In genomic region chr7:107246836-107247235, GRCh38 we compare ENCODE assay signal across 5 cellular contexts.
DNase-seq lines count a peak whose midpoint lies in the region; ATAC-seq, FAIRE-seq and TF ChIP-seq lines count a peak whose summit lies in the region.
"Not testable (repeated sequence)": the region's sequence is repeated elsewhere in the genome, so short reads cannot be mapped to it uniquely, and the experiment has no call there.

No MANE protein-coding gene starts in this region.

- not testable (repeated sequence) for H3K4me1 ChIP-seq in HEK293 (ENCODE audit: control insufficient read depth, insufficient read depth, low read length); K562 (replicated peaks in 1 of 2; ENCODE audit: control insufficient read depth in 2 of 2, insufficient read depth in 2 of 2, low read length in 2 of 2)

- not testable (repeated sequence) for H2AFZ ChIP-seq in K562 (ENCODE audit: low read depth, low read length)

- CTCF ChIA-PET in HEK293 (lab: Yijun Ruan, JAX); K562 (lab: Yijun Ruan, JAX; ENCODE audit: low intra/inter-chr PET ratio): not testable (repeated sequence)

- H3K27ac ChIP-seq in HEK293 (ENCODE audit: extremely low read depth, low read depth, low read length); K562 (ENCODE audit: extremely low read depth, low read depth, low read length): not testable (repeated sequence)

- H3K27ac Mint-ChIP-seq in activated naive CD8-positive, alpha-beta T cell, result peak overlapping the region; percentile 51
- peak overlapping the region; percentile 49 for H3K27ac Mint-ChIP-seq in nephron progenitor cell

- not testable (repeated sequence) for H3K9me3 ChIP-seq in HEK293 (ENCODE audit: control insufficient read depth, insufficient read depth, low read depth, low read length); K562 (replicated peaks; ENCODE audit: control insufficient read depth, insufficient read depth, low read depth, low read length)

- TF ChIP-seq RAD21 in K562 (CRISPR knock-in tag; conservative IDR thresholded peaks at IDR 0.05 in 1 of 2, IDR thresholded peaks at IDR 0.05 in 1 of 2), result not testable (repeated sequence)

- intact Hi-C loops in K562 (cut with micrococcal nuclease), result not testable (repeated sequence)

- BruUV-seq in K562 (replicated peaks; lab: Mats Ljungman, UMichigan), result not testable (repeated sequence)

- not testable (repeated sequence) for H3K9me1 ChIP-seq in K562 (ENCODE audit: control insufficient read depth, insufficient read depth, low read length)

- WGBS in K562 (ENCODE audit: insufficient coverage, low coverage, missing lambda C conversion rate), result 74% methylated on average over 3 of the region's 3 CpGs

- H3K4me3 ChIP-seq in HEK293 (ENCODE audit: low read depth, low read length); K562: not testable (repeated sequence)

- not testable (repeated sequence) for H3K9me3 Mint-ChIP-seq in activated naive CD8-positive, alpha-beta T cell (ENCODE audit: low read depth)
- H3K9me3 Mint-ChIP-seq in nephron progenitor cell, result peaks cover 45% of the 10 kb centered on the region

- in situ Hi-C loops in K562 (cut with MboI), result not testable (repeated sequence)

- not testable (repeated sequence) for FAIRE-seq in K562 (lab: Jason Lieb, UNC)

- H3K36me3 Mint-ChIP-seq in activated naive CD8-positive, alpha-beta T cell, result peaks cover 51% of the 10 kb centered on the region
- H3K36me3 Mint-ChIP-seq in nephron progenitor cell (ENCODE audit: low read depth), result peaks cover 67% of the 10 kb centered on the region

- TF ChIP-seq CTCF in HEK293 (tag by site-specific recombination; IDR thresholded peaks at IDR 0.05); K562 (IDR thresholded peaks at IDR 0.05 in 2 of 3, conservative IDR thresholded peaks at IDR 0.05 in 1 of 3; ENCODE audit: insufficient read depth in 2 of 3, low read depth in 1 of 3, low read length in 3 of 3); nephron progenitor cell (IDR thresholded peaks at IDR 0.05): not testable (repeated sequence)

- not testable (repeated sequence) for H3K36me3 ChIP-seq in HEK293 (ENCODE audit: control insufficient read depth in 2 of 2, insufficient read depth in 1 of 2, low read length in 2 of 2); K562 (ENCODE audit: control insufficient read depth, insufficient read depth, low read length)

- not testable (repeated sequence) for H3K27me3 ChIP-seq in K562 (ENCODE audit: control insufficient read depth in 2 of 2, insufficient read depth in 2 of 2, low read length in 2 of 2)

- not testable (repeated sequence) for TF ChIP-seq EP300 in K562 (IDR thresholded peaks at IDR 0.05; ENCODE audit: low read length)

- not testable (repeated sequence) for H3K9ac ChIP-seq in K562 (ENCODE audit: insufficient read depth in 1 of 2, low read depth in 2 of 2, low read length in 2 of 2)

- TF ChIP-seq POLR2A in K562 (conservative IDR thresholded peaks at IDR 0.05), result not testable (repeated sequence)

- H3K79me2 ChIP-seq in K562 (ENCODE audit: control insufficient read depth, insufficient read depth, low read length), result not testable (repeated sequence)

- not testable (repeated sequence) for H4K20me1 ChIP-seq in K562 (replicated peaks; ENCODE audit: control insufficient read depth, insufficient read depth, low read length)

- not testable (repeated sequence) for DNase-seq in K562 (ENCODE audit: extremely low read depth in 1 of 4, low spot score in 3 of 4); nephron progenitor cell

- POLR2A ChIA-PET in HEK293 (lab: Yijun Ruan, JAX); K562 (lab: Yijun Ruan, JAX): not testable (repeated sequence)

- not testable (repeated sequence) for H3K4me2 ChIP-seq in K562 (ENCODE audit: insufficient read depth, low read length)

- not testable (repeated sequence) for H3K4me3 Mint-ChIP-seq in activated naive CD8-positive, alpha-beta T cell; nephron progenitor cell

- H3K27me3 Mint-ChIP-seq in activated naive CD8-positive, alpha-beta T cell; nephron progenitor cell (ENCODE audit: low read depth, poor library complexity): not testable (repeated sequence)

- ATAC-seq in SK-N-SH treated with all-trans-retinoic acid at 6 μM for 48 hours, K562: not testable (repeated sequence)

- not testable (repeated sequence) for H3K4me1 Mint-ChIP-seq in activated naive CD8-positive, alpha-beta T cell (ENCODE audit: low read depth); nephron progenitor cell

TF ChIP-seq in HEK293, 187 proteins besides CTCF, POLR2A, EP300 and RAD21:
- peak; percentile 25; the same call in 1 of the 2 replicates for TF ChIP-seq ZNF146 (tag by site-specific recombination; IDR thresholded peaks at IDR 0.05)

TF ChIP-seq in SK-N-SH treated with all-trans-retinoic acid at 6 μM for 48 hours, 23 proteins besides CTCF, POLR2A, EP300 and RAD21:
- TF ChIP-seq ZNF8 (CRISPR knock-in tag; IDR thresholded peaks at IDR 0.05), result peak; percentile 89

TF ChIP-seq in K562, 482 proteins besides CTCF, POLR2A, EP300 and RAD21:
- peak; percentile 59 for TF ChIP-seq ZNF146 (CRISPR knock-in tag; IDR thresholded peaks at IDR 0.05; ENCODE audit: unreplicated experiment)
